ENCODE assay signal across 4 cellular contexts in the genomic region with DNA sequence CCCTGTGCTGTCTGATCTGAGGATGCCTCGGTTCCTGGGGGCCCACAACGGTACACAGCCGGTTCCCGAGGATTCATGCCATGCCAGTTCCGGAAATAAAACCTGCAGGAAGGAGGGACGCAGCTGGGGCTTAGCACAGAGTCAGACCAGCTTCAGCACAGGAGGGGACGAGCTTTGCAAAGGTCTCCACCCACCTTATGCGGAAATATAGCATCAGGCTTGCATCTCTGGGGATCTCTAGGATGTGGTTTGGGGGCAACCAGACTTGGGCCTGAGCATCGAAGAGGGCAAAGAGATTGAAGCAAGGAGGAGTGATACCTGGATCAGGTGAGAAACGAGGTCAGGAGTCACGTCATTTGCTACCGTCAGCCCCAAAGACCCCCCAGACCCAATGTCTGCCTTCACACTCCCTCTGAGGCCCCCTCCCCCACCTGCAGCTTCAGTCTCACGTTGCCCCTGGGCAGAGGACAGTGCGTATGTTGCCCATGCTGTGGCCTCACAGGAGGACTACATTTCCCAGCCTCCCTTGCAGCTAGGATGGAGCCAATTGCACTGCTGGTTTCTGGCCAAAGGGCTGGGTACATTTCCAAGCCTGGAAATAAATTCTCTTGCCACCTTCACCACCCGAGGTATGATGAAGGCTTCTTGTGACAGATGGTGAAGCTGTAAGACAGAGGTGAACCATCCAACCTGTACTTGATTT.
TF ChIP-seq lines count a peak whose summit lies in the region.

No MANE protein-coding gene starts in this region.

TF ChIP-seq in SK-N-SH, 30 proteins besides CTCF, POLR2A, EP300 and RAD21:
- TF ChIP-seq MAX (IDR thresholded peaks at IDR 0.05; ENCODE audit: low read depth) (no peak), TCF12 (IDR thresholded peaks at IDR 0.05) (no peak), TEAD4 (IDR thresholded peaks at IDR 0.05; ENCODE audit: borderline replicate concordance, insufficient read depth) (no peak), POLR2AphosphoS5 (IDR thresholded peaks at IDR 0.05; ENCODE audit: low read depth, low read length) (no peak), NFIC (IDR thresholded peaks at IDR 0.05; ENCODE audit: borderline replicate concordance) (no peak), ELF1 (IDR thresholded peaks at IDR 0.05) (no peak), RXRA (IDR thresholded peaks at IDR 0.05; ENCODE audit: borderline replicate concordance, low read depth) (no peak), YY1 (IDR thresholded peaks at IDR 0.05; ENCODE audit: low read depth) (no peak)

TF ChIP-seq in SK-N-SH treated with all-trans-retinoic acid at 6 μM for 48 hours, 23 proteins besides CTCF, POLR2A, EP300 and RAD21:
- no peak for TF ChIP-seq POU6F1 (CRISPR knock-in tag; IDR thresholded peaks at IDR 0.05; ENCODE audit: borderline replicate concordance, low read depth)
- no peak for TF ChIP-seq ZNF8 (CRISPR knock-in tag; IDR thresholded peaks at IDR 0.05)
- TF ChIP-seq ARNTL (CRISPR knock-in tag; IDR thresholded peaks at IDR 0.05; ENCODE audit: borderline replicate concordance, low read depth), result no peak
- TF ChIP-seq ZFP3 (CRISPR knock-in tag; IDR thresholded peaks at IDR 0.05), result no peak
- no peak for TF ChIP-seq ZFP30 (CRISPR knock-in tag; IDR thresholded peaks at IDR 0.05)
- no peak for TF ChIP-seq ISL1 (CRISPR knock-in tag; IDR thresholded peaks at IDR 0.05)
- TF ChIP-seq ZC3H10 (CRISPR knock-in tag; IDR thresholded peaks at IDR 0.05), result no peak

TF ChIP-seq in GM23338, 12 proteins besides CTCF, POLR2A, EP300 and RAD21:
- TF ChIP-seq JUNB (IDR thresholded peaks at IDR 0.05; ENCODE audit: unreplicated experiment), result no peak
- TF ChIP-seq ETS1 (IDR thresholded peaks at IDR 0.05), result no peak
- no peak for TF ChIP-seq POLR2AphosphoS5 (IDR thresholded peaks at IDR 0.05; ENCODE audit: low read depth)
- no peak for TF ChIP-seq ZNF331 (CRISPR knock-in tag; IDR thresholded peaks at IDR 0.05; ENCODE audit: low read depth)
- TF ChIP-seq EZH2 (IDR thresholded peaks at IDR 0.05; ENCODE audit: low read depth, unreplicated experiment), result no peak
- TF ChIP-seq NANOG (IDR thresholded peaks at IDR 0.05; ENCODE audit: borderline replicate concordance), result no peak
- no peak for TF ChIP-seq STAT1 (IDR thresholded peaks at IDR 0.05; ENCODE audit: unreplicated experiment)
- TF ChIP-seq, protein P1, sequence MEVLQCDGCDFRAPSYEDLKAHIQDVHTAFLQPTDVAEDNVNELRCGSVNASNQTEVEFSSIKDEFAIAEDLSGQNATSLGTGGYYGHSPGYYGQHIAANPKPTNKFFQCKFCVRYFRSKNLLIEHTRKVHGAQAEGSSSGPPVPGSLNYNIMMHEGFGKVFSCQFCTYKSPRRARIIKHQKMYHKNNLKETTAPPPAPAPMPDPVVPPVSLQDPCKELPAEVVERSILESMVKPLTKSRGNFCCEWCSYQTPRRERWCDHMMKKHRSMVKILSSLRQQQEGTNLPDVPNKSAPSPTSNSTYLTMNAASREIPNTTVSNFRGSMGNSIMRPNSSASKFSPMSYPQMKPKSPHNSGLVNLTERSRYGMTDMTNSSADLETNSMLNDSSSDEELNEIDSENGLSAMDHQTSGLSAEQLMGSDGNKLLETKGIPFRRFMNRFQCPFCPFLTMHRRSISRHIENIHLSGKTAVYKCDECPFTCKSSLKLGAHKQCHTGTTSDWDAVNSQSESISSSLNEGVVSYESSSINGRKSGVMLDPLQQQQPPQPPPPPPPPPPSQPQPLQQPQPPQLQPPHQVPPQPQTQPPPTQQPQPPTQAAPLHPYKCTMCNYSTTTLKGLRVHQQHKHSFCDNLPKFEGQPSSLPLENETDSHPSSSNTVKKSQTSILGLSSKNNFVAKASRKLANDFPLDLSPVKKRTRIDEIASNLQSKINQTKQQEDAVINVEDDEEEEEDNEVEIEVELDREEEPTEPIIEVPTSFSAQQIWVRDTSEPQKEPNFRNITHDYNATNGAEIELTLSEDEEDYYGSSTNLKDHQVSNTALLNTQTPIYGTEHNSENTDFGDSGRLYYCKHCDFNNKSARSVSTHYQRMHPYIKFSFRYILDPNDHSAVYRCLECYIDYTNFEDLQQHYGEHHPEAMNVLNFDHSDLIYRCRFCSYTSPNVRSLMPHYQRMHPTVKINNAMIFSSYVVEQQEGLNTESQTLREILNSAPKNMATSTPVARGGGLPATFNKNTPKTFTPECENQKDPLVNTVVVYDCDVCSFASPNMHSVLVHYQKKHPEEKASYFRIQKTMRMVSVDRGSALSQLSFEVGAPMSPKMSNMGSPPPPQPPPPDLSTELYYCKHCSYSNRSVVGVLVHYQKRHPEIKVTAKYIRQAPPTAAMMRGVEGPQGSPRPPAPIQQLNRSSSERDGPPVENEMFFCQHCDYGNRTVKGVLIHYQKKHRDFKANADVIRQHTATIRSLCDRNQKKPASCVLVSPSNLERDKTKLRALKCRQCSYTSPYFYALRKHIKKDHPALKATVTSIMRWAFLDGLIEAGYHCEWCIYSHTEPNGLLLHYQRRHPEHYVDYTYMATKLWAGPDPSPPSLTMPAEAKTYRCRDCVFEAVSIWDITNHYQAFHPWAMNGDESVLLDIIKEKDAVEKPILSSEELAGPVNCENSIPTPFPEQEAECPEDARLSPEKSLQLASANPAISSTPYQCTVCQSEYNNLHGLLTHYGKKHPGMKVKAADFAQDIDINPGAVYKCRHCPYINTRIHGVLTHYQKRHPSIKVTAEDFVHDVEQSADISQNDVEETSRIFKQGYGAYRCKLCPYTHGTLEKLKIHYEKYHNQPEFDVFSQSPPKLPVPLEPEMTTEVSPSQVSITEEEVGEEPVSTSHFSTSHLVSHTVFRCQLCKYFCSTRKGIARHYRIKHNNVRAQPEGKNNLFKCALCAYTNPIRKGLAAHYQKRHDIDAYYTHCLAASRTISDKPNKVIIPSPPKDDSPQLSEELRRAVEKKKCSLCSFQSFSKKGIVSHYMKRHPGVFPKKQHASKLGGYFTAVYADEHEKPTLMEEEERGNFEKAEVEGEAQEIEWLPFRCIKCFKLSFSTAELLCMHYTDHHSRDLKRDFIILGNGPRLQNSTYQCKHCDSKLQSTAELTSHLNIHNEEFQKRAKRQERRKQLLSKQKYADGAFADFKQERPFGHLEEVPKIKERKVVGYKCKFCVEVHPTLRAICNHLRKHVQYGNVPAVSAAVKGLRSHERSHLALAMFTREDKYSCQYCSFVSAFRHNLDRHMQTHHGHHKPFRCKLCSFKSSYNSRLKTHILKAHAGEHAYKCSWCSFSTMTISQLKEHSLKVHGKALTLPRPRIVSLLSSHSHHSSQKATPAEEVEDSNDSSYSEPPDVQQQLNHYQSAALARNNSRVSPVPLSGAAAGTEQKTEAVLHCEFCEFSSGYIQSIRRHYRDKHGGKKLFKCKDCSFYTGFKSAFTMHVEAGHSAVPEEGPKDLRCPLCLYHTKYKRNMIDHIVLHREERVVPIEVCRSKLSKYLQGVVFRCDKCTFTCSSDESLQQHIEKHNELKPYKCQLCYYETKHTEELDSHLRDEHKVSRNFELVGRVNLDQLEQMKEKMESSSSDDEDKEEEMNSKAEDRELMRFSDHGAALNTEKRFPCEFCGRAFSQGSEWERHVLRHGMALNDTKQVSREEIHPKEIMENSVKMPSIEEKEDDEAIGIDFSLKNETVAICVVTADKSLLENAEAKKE (CRISPR knock-in tag; IDR thresholded peaks at IDR 0.05), result no peak
- TF ChIP-seq ZNF114 (CRISPR knock-in tag; IDR thresholded peaks at IDR 0.05), result no peak
- no peak for TF ChIP-seq CREB1 (CRISPR knock-in tag; IDR thresholded peaks at IDR 0.05; ENCODE audit: low read depth)
- TF ChIP-seq EZH2phosphoT487 (IDR thresholded peaks at IDR 0.05; ENCODE audit: unreplicated experiment), result no peak

TF ChIP-seq in WTC11, 78 proteins besides CTCF, POLR2A, EP300 and RAD21:
- TF ChIP-seq, protein P2, sequence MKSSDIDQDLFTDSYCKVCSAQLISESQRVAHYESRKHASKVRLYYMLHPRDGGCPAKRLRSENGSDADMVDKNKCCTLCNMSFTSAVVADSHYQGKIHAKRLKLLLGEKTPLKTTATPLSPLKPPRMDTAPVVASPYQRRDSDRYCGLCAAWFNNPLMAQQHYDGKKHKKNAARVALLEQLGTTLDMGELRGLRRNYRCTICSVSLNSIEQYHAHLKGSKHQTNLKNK (CRISPR knock-in tag; IDR thresholded peaks at IDR 0.05), result no peak
- TF ChIP-seq RELA (CRISPR knock-in tag; IDR thresholded peaks at IDR 0.05; ENCODE audit: borderline replicate concordance), result no peak
